11 cellular contexts compared by ENCODE assay signal in the genomic region with DNA sequence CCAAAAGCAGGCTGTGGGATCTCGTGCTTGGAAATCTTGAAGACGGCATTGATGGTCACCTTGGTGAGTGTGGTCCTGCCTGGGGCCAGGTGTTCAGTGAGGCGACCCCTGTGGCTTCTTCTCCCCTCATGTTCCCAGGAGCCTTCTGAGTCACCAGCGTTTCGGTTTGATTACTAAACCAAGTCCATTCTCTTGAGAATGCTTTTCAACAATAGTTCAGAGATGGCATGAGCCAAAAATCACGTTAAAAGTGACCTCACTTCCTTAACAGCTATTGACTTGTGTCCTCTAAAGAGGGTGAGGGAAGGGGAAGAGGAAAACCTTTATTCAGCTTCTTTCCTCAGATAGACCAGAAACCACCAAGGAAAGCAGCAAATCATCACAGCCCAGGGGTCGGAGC.
DNase-seq lines count a peak whose midpoint lies in the region; ATAC-seq lines count a peak whose summit lies in the region.
"Had no signal": no experiment of that assay in that cellular context is flagged by ENCODE, and none has a peak within 500 bp of the region (broad histone marks: within the 10 kb centered on the region; RNA-seq: fewer than 3 reads in every experiment).

No MANE protein-coding gene starts in this region.

- H3K4me1 ChIP-seq in CD4-positive, alpha-beta memory T cell (ENCODE audit: insufficient read depth, low read length): peaks cover 21% of the 10 kb centered on the region

- no peak overlapping the region for H3K4me3 ChIP-seq in CD4-positive, alpha-beta memory T cell (ENCODE audit: low read length in 2 of 2)

- no peak overlapping the region for H3K27ac ChIP-seq in CD4-positive, alpha-beta memory T cell (ENCODE audit: low read depth, low read length)
- H3K27ac ChIP-seq: HL-60 had no signal

- H3K9me3 Mint-ChIP-seq in CD4-positive, alpha-beta memory T cell: peaks cover 0 to 2% (median 0%) of the 10 kb centered on the region in 8 donors
- H3K9me3 Mint-ChIP-seq: natural killer cell had no signal

- peak overlapping the region in 1 of 8 donors; percentile 4 for H3K4me3 Mint-ChIP-seq in CD4-positive, alpha-beta memory T cell
- H3K4me3 Mint-ChIP-seq: natural killer cell had no signal

- H3K36me3 ChIP-seq in CD4-positive, alpha-beta memory T cell (ENCODE audit: insufficient read depth, low read length): no peaks in the 10 kb centered on the region

- ATAC-seq in GM18907 (IDR thresholded peaks at IDR 0.05; ENCODE audit: unreplicated experiment): peak; percentile 83
- peak; percentile 78 for ATAC-seq in HG03097 (IDR thresholded peaks at IDR 0.05; ENCODE audit: low FRiP score, unreplicated experiment)
- no peak for ATAC-seq in HG03135 (IDR thresholded peaks at IDR 0.05; ENCODE audit: unreplicated experiment)
- no peak for ATAC-seq in HG02840 (IDR thresholded peaks at IDR 0.05; ENCODE audit: low FRiP score, unreplicated experiment)
- ATAC-seq: natural killer cell had no signal

- H3K27me3 ChIP-seq in CD4-positive, alpha-beta memory T cell (ENCODE audit: insufficient read depth, low read length): no peaks in the 10 kb centered on the region

- intact Hi-C loops in CD4-positive, alpha-beta memory T cell (cut with micrococcal nuclease): no loop called here

- no peaks in the 10 kb centered on the region for H3K9me3 ChIP-seq in CD4-positive, alpha-beta memory T cell (ENCODE audit: control insufficient read depth in 1 of 2, low read length in 2 of 2)

- no peak for DNase-seq in CD4-positive, alpha-beta memory T cell
- peak; percentile 23 for DNase-seq in amniotic epithelial cell (ENCODE audit: low read depth)
- DNase-seq in epidermal melanocyte (ENCODE audit: insufficient read length, low spot score): no peak
- DNase-seq in NCI-H446 (lab: John Stamatoyannopoulos, UW): no peak
- DNase-seq: natural killer cell, NCI-H2081 had no signal

- no peaks in the 10 kb centered on the region for H3K36me3 Mint-ChIP-seq in CD4-positive, alpha-beta memory T cell
- H3K36me3 Mint-ChIP-seq: natural killer cell had no signal

- POLR2A ChIA-PET in CD4-positive, alpha-beta memory T cell (lab: Charles Lee; ENCODE audit: partially characterized antibody): no interaction called here

- H3K4me1 Mint-ChIP-seq in CD4-positive, alpha-beta memory T cell: peaks cover 25 to 43% (median 33%) of the 10 kb centered on the region in 4 donors

- H3K27me3 Mint-ChIP-seq in CD4-positive, alpha-beta memory T cell: no peaks in the 10 kb centered on the region

- CTCF ChIA-PET in CD4-positive, alpha-beta memory T cell (lab: Charles Lee; ENCODE audit: partially characterized antibody): interaction anchor here (0.7 to 1.1 kb wide), 2 partner anchors 14 to 608 kb away, joined by 3 read pairs; no protein-coding TSS in a partner anchor

- H3K27ac Mint-ChIP-seq in CD4-positive, alpha-beta memory T cell: peak overlapping the region in 5 of 7 donors; percentile 24 to 57 (median 39)
- H3K27ac Mint-ChIP-seq: natural killer cell had no signal

Comparison
In these comparisons a context has a peak if more than half of its experiments do, and no peak if none do; other contexts are left out.
1. ATAC-seq: peak in GM18907 (single experiment) and HG03097 (single experiment); none in HG03135 (single experiment) and HG02840 (single experiment).